ENCODE assay signal across 8 cellular contexts in the genomic region with DNA sequence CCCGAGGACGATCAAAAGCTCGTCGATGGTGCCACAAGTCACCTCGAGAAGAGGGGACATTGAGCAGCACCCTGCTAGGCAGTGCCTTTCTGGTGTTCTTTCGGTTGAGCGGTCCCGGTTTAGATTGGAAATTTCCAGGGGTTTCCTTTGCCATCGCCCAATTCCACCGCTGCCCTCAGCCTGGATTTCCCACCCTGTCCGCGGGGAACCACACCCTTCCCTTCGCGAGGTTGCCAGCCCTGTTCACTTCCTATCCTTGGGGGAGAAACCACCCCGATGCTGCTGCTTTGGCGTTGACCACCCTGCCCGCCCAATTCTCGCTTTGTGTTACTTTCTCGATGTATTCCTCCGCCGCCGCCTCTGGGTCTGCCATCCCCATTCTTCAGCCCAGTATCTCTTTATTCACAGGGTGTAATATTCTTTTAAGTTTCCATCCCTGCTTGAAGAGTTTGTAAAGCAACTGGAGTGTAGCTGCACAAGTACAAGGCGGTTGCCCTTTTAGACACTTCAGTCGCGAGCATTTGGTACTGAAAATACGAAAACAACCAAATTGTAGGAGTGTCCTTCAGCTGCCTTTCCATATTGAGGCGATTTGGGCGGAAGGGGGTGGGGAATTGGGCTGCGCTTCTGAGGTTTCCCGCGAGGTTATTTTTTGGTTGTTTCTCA. TPM values are rescaled to one million over a fixed set of nuclear protein-coding genes. Genes with fewer than 3 reads are reported as not detected.
A peak's percentile ranks its signal among the peaks of the same experiment; 100 is the strongest.
DNase-seq lines count a peak whose midpoint lies in the region; ATAC-seq, FAIRE-seq and TF ChIP-seq lines count a peak whose summit lies in the region.

No MANE protein-coding gene starts in this region.

- peak; percentile 55 for DNase-seq in NCI-H146 (lab: John Stamatoyannopoulos, UW)
- DNase-seq in activated CD4-positive, CD25-positive, alpha-beta regulatory T cell treated with anti-CD3 and anti-CD28 coated beads, Interleukin-2, amount 50 U/mL, for 72 hours: peak; percentile 44
- peak; percentile 75 for DNase-seq in coronary artery (ENCODE audit: low spot score)
- peak; percentile 7 for DNase-seq in HepG2 (ENCODE audit: low spot score)
- peak; percentile 27 for DNase-seq in stimulated activated CD8-positive, alpha-beta memory T cell treated with anti-CD3 and anti-CD28 coated beads, Interleukin-12 subunit alpha, Interleukin-12 subunit beta, amount 100 ng/mL, for 4 hours (ENCODE audit: low read depth)
- DNase-seq in hepatic stellate cell (ENCODE audit: low spot score): no peak

- CTCF ChIA-PET in HepG2 (lab: Yijun Ruan, JAX; ENCODE audit: low intra/inter-chr PET ratio, low total read pairs): no interaction called here

- in situ Hi-C loops in HepG2 (cut with HindIII; ENCODE audit: extremely low pct_ligation_motif_present, low pct_unique_long_range_greater_than_20kb): no loop called here

- TF ChIP-seq POLR2A in HepG2 (IDR thresholded peaks at IDR 0.05; ENCODE audit: insufficient read depth in 1 of 2, low read depth in 2 of 2, low read length in 2 of 2): no peak

- H3K9ac ChIP-seq in HepG2 (ENCODE audit: insufficient read depth, low read depth, low read length): peak overlapping the region; percentile 93

- no peaks in the 10 kb centered on the region for H3K9me3 ChIP-seq in HepG2 (ENCODE audit: low read length)

- ATAC-seq in HepG2: peak; percentile 18
- ATAC-seq in GM21360 (IDR thresholded peaks at IDR 0.05; ENCODE audit: unreplicated experiment): no peak

- BruUV-seq in HepG2 (replicated peaks; lab: Mats Ljungman, UMichigan): no TSS peak

- TF ChIP-seq CTCF in GM12875 (IDR thresholded peaks at IDR 0.05; ENCODE audit: borderline replicate concordance, insufficient read depth, low read depth, low read length): no peak
- no peak for TF ChIP-seq CTCF in coronary artery (IDR thresholded peaks at IDR 0.05)
- TF ChIP-seq CTCF in HepG2 (CRISPR knock-in tag; IDR thresholded peaks at IDR 0.05): no peak

- H4K20me1 ChIP-seq in HepG2 (ENCODE audit: insufficient read depth, low read length): peaks cover 42% of the 10 kb centered on the region

- H3K4me2 ChIP-seq in HepG2 (ENCODE audit: low read depth, low read length): peak overlapping the region; percentile 76

- peaks cover 1 to 9% of the 10 kb centered on the region in 2 experiments; a peak in 3 of 5 replicates for H3K36me3 ChIP-seq in HepG2 (replicated peaks in 1 of 2; ENCODE audit: control insufficient read depth in 1 of 2, insufficient read depth in 2 of 2, low read length in 2 of 2)

- H3K4me1 ChIP-seq in HepG2 (ENCODE audit: insufficient read depth, low read length): peaks cover 37% of the 10 kb centered on the region

- H3K27me3 ChIP-seq in HepG2 (ENCODE audit: control insufficient read depth in 1 of 2, insufficient read depth in 2 of 2, low read length in 2 of 2): no peaks in the 10 kb centered on the region; a peak in 1 of 5 replicates

- H3K79me2 ChIP-seq in HepG2 (ENCODE audit: insufficient read depth, low read length): peaks cover 54% of the 10 kb centered on the region

- TF ChIP-seq RAD21 in HepG2 (CRISPR knock-in tag; IDR thresholded peaks at IDR 0.05): no peak

- H3K27ac ChIP-seq in coronary artery: peak overlapping the region; percentile 88 to 93
- H3K27ac ChIP-seq in HepG2 (ENCODE audit: extremely low read length, insufficient read depth, low read length): peak overlapping the region; percentile 82

- H3K4me3 ChIP-seq in GM12875 (ENCODE audit: low read depth, low read length) (peak overlapping the region; percentile 73), coronary artery (peak overlapping the region; percentile 81), HepG2 (replicated peaks in 1 of 3; ENCODE audit: insufficient read depth in 1 of 3, low read depth in 2 of 3, low read length in 3 of 3) (peak overlapping the region; percentile 71 to 83 (median 72))

- FAIRE-seq in HepG2 (lab: Jason Lieb, UNC): no peak

- POLR2A ChIA-PET in HepG2 (lab: Yijun Ruan, JAX): interaction anchor here (1.4 to 4.1 kb wide), 2 partner anchors 16 to 168 kb away, joined by 4 to 21 read pairs; a partner anchor contains a TSS

- intact Hi-C loops in HepG2 (cut with micrococcal nuclease; ENCODE audit: unreplicated experiment): no loop called here

- TF ChIP-seq EP300 in HepG2 (IDR thresholded peaks at IDR 0.05; ENCODE audit: low read depth in 2 of 2, low read length in 2 of 2): no peak
- no peak for TF ChIP-seq EP300 in HepG2 (CRISPR knock-in tag; IDR thresholded peaks at IDR 0.05; ENCODE audit: borderline replicate concordance)

- under 1% methylated on average over 28 of the region's 31 CpGs for WGBS in HepG2 (ENCODE audit: low lambda C conversion rate)

- no peak overlapping the region for H2AFZ ChIP-seq in HepG2 (ENCODE audit: low read length)

TF ChIP-seq in HepG2, 621 proteins besides CTCF, POLR2A, EP300 and RAD21:
- TF ChIP-seq MXD4 (CRISPR knock-in tag; IDR thresholded peaks at IDR 0.05) (no peak), NFKB2 (CRISPR knock-in tag; IDR thresholded peaks at IDR 0.05; ENCODE audit: borderline replicate concordance) (no peak), SAP130 (CRISPR knock-in tag; IDR thresholded peaks at IDR 0.05; ENCODE audit: low read depth) (peak; percentile 31; the same call in 1 of the 2 replicates), RBFOX2 (IDR thresholded peaks at IDR 0.05; ENCODE audit: low read depth, low read length) (no peak)
TF ChIP-seq in HepG2: peak in this region for 1.

RNA-seq across cellular contexts. Expression of a gene that starts 1.1 kb away (rescaled TPM):
- 52.5 and 71.7 TPM in 2 replicates for total RNA-seq in HepG2 (2016; rRNA removed; fragmentation: Illumina TruSeq; extraction: Trizol)
- total RNA-seq in HepG2 (2016; cell fraction: cytosol; rRNA removed; fragmentation: Illumina TruSeq; extraction: Trizol; ENCODE audit: low read depth): 4.9 and 5.6 TPM in 2 replicates
- 52.7 and 70.9 TPM in 2 replicates for total RNA-seq in HepG2 (2016; cell fraction: insoluble cytoplasmic fraction; rRNA removed; fragmentation: Illumina TruSeq; extraction: Trizol)
- total RNA-seq in HepG2 (2016; cell fraction: membrane; rRNA removed; fragmentation: Illumina TruSeq; extraction: Trizol): 11.5 and 13.1 TPM in 2 replicates
- 170 and 179 TPM in 2 replicates for total RNA-seq in HepG2 (2016; cell fraction: nucleus; rRNA removed; fragmentation: Illumina TruSeq; extraction: Trizol)
- 463 and 485 TPM in 2 replicates for polyA plus RNA-seq in HepG2 (2011; rRNA removed)
- polyA plus RNA-seq in HepG2 (2011; cell fraction: cytosol; rRNA removed): 37.5 and 43.0 TPM in 2 replicates
- polyA plus RNA-seq in HepG2 (2011; cell fraction: nucleus; rRNA removed): 2,493 and 2,606 TPM in 2 replicates
- 113 and 128 TPM in 2 replicates for polyA plus RNA-seq in HepG2 (2012)
- 0.86 and 0.88 TPM in 2 replicates for polyA plus RNA-seq in HepG2 (2016; cell fraction: cytosol; fragmentation: Illumina TruSeq; extraction: Trizol; ENCODE audit: low read depth)
- 22.9 and 23.0 TPM in 2 replicates for polyA plus RNA-seq in HepG2 (2016; cell fraction: insoluble cytoplasmic fraction; fragmentation: Illumina TruSeq; extraction: Trizol; ENCODE audit: low read depth)
- polyA plus RNA-seq in HepG2 (2016; cell fraction: membrane; fragmentation: Illumina TruSeq; extraction: Trizol; ENCODE audit: low read depth): 3.1 and 3.9 TPM in 2 replicates
- 356 and 366 TPM in 2 replicates for polyA plus RNA-seq in HepG2 (2016; cell fraction: nucleus; fragmentation: Illumina TruSeq; extraction: Trizol; ENCODE audit: insufficient read depth, low read depth)
- polyA minus RNA-seq in HepG2 (2011; rRNA and poly(A)+ RNA removed; ENCODE audit: low replicate concordance): 281 and 760 TPM in 2 replicates
- 35.7 and 38.7 TPM in 2 replicates for polyA minus RNA-seq in HepG2 (2011; cell fraction: cytosol; rRNA and poly(A)+ RNA removed)
- 961 and 1,068 TPM in 2 replicates for polyA minus RNA-seq in HepG2 (2011; cell fraction: nucleus; rRNA and poly(A)+ RNA removed)

RNA-seq across cellular contexts. Expression of a gene that starts 44.3 kb away (rescaled TPM):
- total RNA-seq in HepG2 (2016; rRNA removed; fragmentation: Illumina TruSeq; extraction: Trizol): 0.17 and 0.66 TPM in 2 replicates
- total RNA-seq in HepG2 (2016; cell fraction: cytosol; rRNA removed; fragmentation: Illumina TruSeq; extraction: Trizol; ENCODE audit: low read depth): 0.35 and 0.51 TPM in 2 replicates
- total RNA-seq in HepG2 (2016; cell fraction: insoluble cytoplasmic fraction; rRNA removed; fragmentation: Illumina TruSeq; extraction: Trizol): 0.27 and 0.32 TPM in 2 replicates
- total RNA-seq in HepG2 (2016; cell fraction: membrane; rRNA removed; fragmentation: Illumina TruSeq; extraction: Trizol): 0.38 and 0.43 TPM in 2 replicates
- 0.62 and 0.69 TPM in 2 replicates for total RNA-seq in HepG2 (2016; cell fraction: nucleus; rRNA removed; fragmentation: Illumina TruSeq; extraction: Trizol)
- polyA plus RNA-seq in HepG2 (2011; rRNA removed): 0.38 and 0.44 TPM in 2 replicates
- polyA plus RNA-seq in HepG2 (2011; cell fraction: cytosol; rRNA removed): 0.09 and 0.12 TPM in 2 replicates
- 1.7 and 2.0 TPM in 2 replicates for polyA plus RNA-seq in HepG2 (2011; cell fraction: nucleus; rRNA removed)
- polyA plus RNA-seq in HepG2 (2012): 0.27 and 0.55 TPM in 2 replicates
- polyA plus RNA-seq in HepG2 (2016; cell fraction: cytosol; fragmentation: Illumina TruSeq; extraction: Trizol; ENCODE audit: low read depth): 0.05 and 0.11 TPM in 2 replicates
- polyA plus RNA-seq in HepG2 (2016; cell fraction: insoluble cytoplasmic fraction; fragmentation: Illumina TruSeq; extraction: Trizol; ENCODE audit: low read depth): 0.17 and 0.27 TPM in 2 replicates
- 0.17 and 0.20 TPM in 2 replicates for polyA plus RNA-seq in HepG2 (2016; cell fraction: membrane; fragmentation: Illumina TruSeq; extraction: Trizol; ENCODE audit: low read depth)
- 1.8 and 2.4 TPM in 2 replicates for polyA plus RNA-seq in HepG2 (2016; cell fraction: nucleus; fragmentation: Illumina TruSeq; extraction: Trizol; ENCODE audit: insufficient read depth, low read depth)
- polyA minus RNA-seq in HepG2 (2011; rRNA and poly(A)+ RNA removed; ENCODE audit: low replicate concordance): 0.48 and 0.96 TPM in 2 replicates
- polyA minus RNA-seq in HepG2 (2011; cell fraction: cytosol; rRNA and poly(A)+ RNA removed): not detected in 2 replicates
- polyA minus RNA-seq in HepG2 (2011; cell fraction: nucleus; rRNA and poly(A)+ RNA removed): 0.77 and 1.1 TPM in 2 replicates
